8 cellular contexts compared by ENCODE assay signal in genomic region chr6:27133281-27134227, GRCh38.
DNase-seq lines count a peak whose midpoint lies in the region; ATAC-seq and TF ChIP-seq lines count a peak whose summit lies in the region.

No MANE protein-coding gene starts in this region.

- H3K4me1 ChIP-seq in neutrophil (ENCODE audit: control insufficient read depth in 1 of 2, insufficient read depth in 1 of 2, low read depth in 1 of 2, low read length in 1 of 2): peaks cover 32 to 35% of the 10 kb centered on the region in 2 experiments

- peak; percentile 27 for ATAC-seq in HG03342 (IDR thresholded peaks at IDR 0.05; ENCODE audit: unreplicated experiment)
- peak; percentile 12 to 19 for ATAC-seq in activated T-cell treated with anti-CD3 and anti-CD28 coated beads, Interleukin-2, amount 50 U/mL, for 72 hours (replicated peaks in 1 of 2)
- no peak for ATAC-seq in HG03457 (IDR thresholded peaks at IDR 0.05; ENCODE audit: unreplicated experiment)

- H3K9me3 Mint-ChIP-seq in activated T-cell treated with anti-CD3 and anti-CD28 coated beads, Interleukin-2, amount 50 U/mL, for 72 hours: no peaks in the 10 kb centered on the region

- no peak for TF ChIP-seq CTCF in GM06990 (IDR thresholded peaks at IDR 0.05; ENCODE audit: insufficient read depth, low read length, poor library complexity, severe bottlenecking)
- TF ChIP-seq CTCF in neutrophil (IDR thresholded peaks at IDR 0.05): no peak

- no peak overlapping the region for H3K27ac Mint-ChIP-seq in activated T-cell treated with anti-CD3 and anti-CD28 coated beads, Interleukin-2, amount 50 U/mL, for 72 hours

- no peak overlapping the region for H3K4me3 Mint-ChIP-seq in activated T-cell treated with anti-CD3 and anti-CD28 coated beads, Interleukin-2, amount 50 U/mL, for 72 hours

- H3K27me3 ChIP-seq in GM06990 (replicated peaks; ENCODE audit: control insufficient read depth, insufficient read depth, low read length) (no peaks in the 10 kb centered on the region), neutrophil (peaks cover 20% of the 10 kb centered on the region)

- H3K27ac ChIP-seq in neutrophil: peak overlapping the region; percentile 69

- H3K36me3 ChIP-seq in GM06990 (ENCODE audit: control insufficient read depth, insufficient read depth, low read length): no peaks in the 10 kb centered on the region
- no peaks in the 10 kb centered on the region for H3K36me3 ChIP-seq in neutrophil

- H3K4me1 Mint-ChIP-seq in activated T-cell treated with anti-CD3 and anti-CD28 coated beads, Interleukin-2, amount 50 U/mL, for 72 hours (ENCODE audit: low read depth): peaks cover 38% of the 10 kb centered on the region

- peaks cover 2 to 3% of the 10 kb centered on the region in 2 donors for H3K36me3 Mint-ChIP-seq in activated T-cell treated with anti-CD3 and anti-CD28 coated beads, Interleukin-2, amount 50 U/mL, for 72 hours (ENCODE audit: insufficient read depth in 2 of 2)

- no peaks in the 10 kb centered on the region for H3K27me3 Mint-ChIP-seq in activated T-cell treated with anti-CD3 and anti-CD28 coated beads, Interleukin-2, amount 50 U/mL, for 72 hours (ENCODE audit: low read depth)

- H3K9me3 ChIP-seq in neutrophil: no peaks in the 10 kb centered on the region

- peak overlapping the region; percentile 67 for H3K4me3 ChIP-seq in GM06990 (replicated peaks; ENCODE audit: low read depth, low read length)
- peak overlapping the region; percentile 60 to 62 for H3K4me3 ChIP-seq in neutrophil (ENCODE audit: low read depth in 1 of 2, low read length in 1 of 2)

- DNase-seq in GM06990 (ENCODE audit: extremely low read depth, insufficient read length) (peak; percentile 91), fibroblast of peridontal ligament (ENCODE audit: extremely low read depth) (peak; percentile 66), NCI-H2081 treated with DMSO at 0.1 percent for 48 hours (lab: John Stamatoyannopoulos, UW) (no peak)
- peak; percentile 82 to 86 for DNase-seq in activated T-cell treated with anti-CD3 and anti-CD28 coated beads, Interleukin-2, amount 50 U/mL, for 72 hours

TF ChIP-seq in PFSK-1, 5 proteins besides CTCF, POLR2A, EP300 and RAD21:
- TF ChIP-seq FOXP2 (optimal IDR thresholded peaks at IDR 0.05; ENCODE audit: borderline replicate concordance, extremely low read depth, extremely low read length, insufficient read depth) (no peak), TAF1 (IDR thresholded peaks at IDR 0.05; ENCODE audit: borderline replicate concordance, insufficient read depth, low read length) (no peak), POLR2AphosphoS5 (IDR thresholded peaks at IDR 0.05; ENCODE audit: low read depth, low read length) (0 out of 2 replicates have a peak, but pooled peaks have one; percentile 3), REST (IDR thresholded peaks at IDR 0.05; ENCODE audit: insufficient read depth in 1 of 2, low read depth in 2 of 2, low read length in 2 of 2) (no peak)
